Comparison of ENCODE assay signal across 2 cellular contexts in the genomic region with DNA sequence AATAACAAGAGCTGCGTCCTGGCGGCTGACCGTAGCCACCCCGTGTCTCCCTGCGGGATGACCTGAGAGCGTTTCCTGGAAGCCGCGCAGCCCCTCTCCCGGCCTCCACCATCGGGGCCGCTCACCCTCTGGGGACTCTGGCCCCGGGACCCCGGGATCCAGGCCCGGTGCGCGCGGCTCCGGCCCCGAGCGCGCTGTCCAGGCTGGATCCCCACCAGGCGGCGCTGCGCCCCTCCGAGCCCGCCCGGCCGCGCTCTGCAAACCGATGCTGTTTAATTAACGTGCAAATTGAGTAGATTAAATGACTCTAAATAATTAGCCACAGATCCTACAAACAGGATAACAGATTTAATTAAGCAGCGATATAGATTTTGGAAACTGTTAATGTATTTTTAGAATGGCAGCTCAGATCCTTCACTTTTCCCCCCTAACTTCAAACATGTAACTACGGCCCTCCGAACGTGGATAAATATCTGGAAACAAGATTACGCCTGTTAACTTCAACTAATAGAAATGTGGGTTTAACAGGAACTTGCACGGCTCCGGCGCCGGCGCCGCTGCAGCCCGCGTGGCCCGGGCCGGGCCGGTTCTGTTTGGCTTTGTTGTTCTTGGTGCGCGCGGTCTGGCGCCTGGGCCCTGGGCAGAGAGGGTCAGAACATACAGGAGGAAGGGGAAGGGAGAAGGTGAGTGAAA.
TF ChIP-seq lines count a peak whose summit lies in the region.

No MANE protein-coding gene starts in this region.

TF ChIP-seq in SK-N-SH, 30 proteins besides CTCF, POLR2A, EP300 and RAD21:
- TF ChIP-seq IRF3 (IDR thresholded peaks at IDR 0.05; ENCODE audit: low read depth, low read length) (no peak), SMC3 (IDR thresholded peaks at IDR 0.05; ENCODE audit: low read depth, low read length) (peak; percentile 88), EZH2phosphoT487 (IDR thresholded peaks at IDR 0.05; ENCODE audit: borderline replicate concordance, low read depth) (peak; percentile 98; the same call in 1 of the 2 replicates), NRF1 (IDR thresholded peaks at IDR 0.05; ENCODE audit: low read depth, low read length) (0 out of 2 replicates have a peak, but pooled peaks have one; percentile 3)

TF ChIP-seq in K562, 482 proteins besides CTCF, POLR2A, EP300 and RAD21 (continued from another document):
- TF ChIP-seq HMGN3 (IDR thresholded peaks at IDR 0.05; ENCODE audit: borderline replicate concordance, extremely low read depth, insufficient read length, low read depth, low read length) = peak; percentile 43
- TF ChIP-seq ZNF668 (CRISPR knock-in tag; IDR thresholded peaks at IDR 0.05) = no peak
- peak; percentile 73; the same call in 1 of the 2 replicates for TF ChIP-seq RB1 (IDR thresholded peaks at IDR 0.05; ENCODE audit: low read depth)
- TF ChIP-seq HDAC1 (IDR thresholded peaks at IDR 0.05) = no peak
- TF ChIP-seq CTCFL (IDR thresholded peaks at IDR 0.05; ENCODE audit: borderline replicate concordance, insufficient read depth, low read depth, low read length, poor library complexity, severe bottlenecking) = peak; percentile 47
- TF ChIP-seq ZNF24 (IDR thresholded peaks at IDR 0.05) = peak; percentile 98
- peak; percentile 85 for TF ChIP-seq SMC3 (conservative IDR thresholded peaks at IDR 0.05; ENCODE audit: insufficient read depth, low read depth, low read length)
- TF ChIP-seq ZNF764 (CRISPR knock-in tag; IDR thresholded peaks at IDR 0.05; ENCODE audit: low read depth) = no peak
- TF ChIP-seq ZFX (CRISPR knock-in tag; IDR thresholded peaks at IDR 0.05) = 0 out of 2 replicates have a peak, but pooled peaks have one; percentile 9
- TF ChIP-seq, protein P1, sequence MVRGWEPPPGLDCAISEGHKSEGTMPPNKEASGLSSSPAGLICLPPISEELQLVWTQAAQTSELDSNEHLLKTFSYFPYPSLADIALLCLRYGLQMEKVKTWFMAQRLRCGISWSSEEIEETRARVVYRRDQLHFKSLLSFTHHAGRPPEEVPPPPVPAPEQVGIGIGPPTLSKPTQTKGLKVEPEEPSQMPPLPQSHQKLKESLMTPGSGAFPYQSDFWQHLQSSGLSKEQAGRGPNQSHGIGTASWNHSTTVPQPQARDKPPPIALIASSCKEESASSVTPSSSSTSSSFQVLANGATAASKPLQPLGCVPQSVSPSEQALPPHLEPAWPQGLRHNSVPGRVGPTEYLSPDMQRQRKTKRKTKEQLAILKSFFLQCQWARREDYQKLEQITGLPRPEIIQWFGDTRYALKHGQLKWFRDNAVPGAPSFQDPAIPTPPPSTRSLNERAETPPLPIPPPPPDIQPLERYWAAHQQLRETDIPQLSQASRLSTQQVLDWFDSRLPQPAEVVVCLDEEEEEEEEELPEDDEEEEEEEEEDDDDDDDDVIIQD (CRISPR knock-in tag; IDR thresholded peaks at IDR 0.05) = no peak
- TF ChIP-seq, protein P2, sequence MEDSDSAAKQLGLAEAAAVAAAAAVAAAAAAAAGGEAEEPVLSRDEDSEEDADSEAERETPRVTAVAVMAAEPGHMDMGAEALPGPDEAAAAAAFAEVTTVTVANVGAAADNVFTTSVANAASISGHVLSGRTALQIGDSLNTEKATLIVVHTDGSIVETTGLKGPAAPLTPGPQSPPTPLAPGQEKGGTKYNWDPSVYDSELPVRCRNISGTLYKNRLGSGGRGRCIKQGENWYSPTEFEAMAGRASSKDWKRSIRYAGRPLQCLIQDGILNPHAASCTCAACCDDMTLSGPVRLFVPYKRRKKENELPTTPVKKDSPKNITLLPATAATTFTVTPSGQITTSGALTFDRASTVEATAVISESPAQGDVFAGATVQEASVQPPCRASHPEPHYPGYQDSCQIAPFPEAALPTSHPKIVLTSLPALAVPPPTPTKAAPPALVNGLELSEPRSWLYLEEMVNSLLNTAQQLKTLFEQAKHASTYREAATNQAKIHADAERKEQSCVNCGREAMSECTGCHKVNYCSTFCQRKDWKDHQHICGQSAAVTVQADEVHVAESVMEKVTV (CRISPR knock-in tag; IDR thresholded peaks at IDR 0.05) = peak; percentile 80
- TF ChIP-seq C11orf30 (IDR thresholded peaks at IDR 0.05; ENCODE audit: low read depth) = no peak
- 0 out of 4 replicates have a peak, but pooled peaks of 1 of the 2 experiments have one; percentile 24 for TF ChIP-seq UBTF (IDR thresholded peaks at IDR 0.05; ENCODE audit: borderline replicate concordance in 1 of 2, low read depth in 2 of 2, low read length in 2 of 2)
- TF ChIP-seq MBD1 (CRISPR knock-in tag; IDR thresholded peaks at IDR 0.05) = 0 out of 2 replicates have a peak, but pooled peaks have one; percentile 15
- TF ChIP-seq ZNF263 (CRISPR knock-in tag; IDR thresholded peaks at IDR 0.05; ENCODE audit: borderline replicate concordance) = peak; percentile 25; the same call in 1 of the 2 replicates
- peak; percentile 21; the same call in 1 of the 2 replicates for TF ChIP-seq MYC (IDR thresholded peaks at IDR 0.05; ENCODE audit: low read depth, low read length)
- no peak for TF ChIP-seq MYC (CRISPR knock-in tag; IDR thresholded peaks at IDR 0.05; ENCODE audit: borderline replicate concordance, low read depth)
- TF ChIP-seq CXXC5 (CRISPR knock-in tag; IDR thresholded peaks at IDR 0.05) = peak; percentile 29; the same call in 1 of the 2 replicates
